Comparison of ENCODE assay signal across 9 cellular contexts in the genomic region with DNA sequence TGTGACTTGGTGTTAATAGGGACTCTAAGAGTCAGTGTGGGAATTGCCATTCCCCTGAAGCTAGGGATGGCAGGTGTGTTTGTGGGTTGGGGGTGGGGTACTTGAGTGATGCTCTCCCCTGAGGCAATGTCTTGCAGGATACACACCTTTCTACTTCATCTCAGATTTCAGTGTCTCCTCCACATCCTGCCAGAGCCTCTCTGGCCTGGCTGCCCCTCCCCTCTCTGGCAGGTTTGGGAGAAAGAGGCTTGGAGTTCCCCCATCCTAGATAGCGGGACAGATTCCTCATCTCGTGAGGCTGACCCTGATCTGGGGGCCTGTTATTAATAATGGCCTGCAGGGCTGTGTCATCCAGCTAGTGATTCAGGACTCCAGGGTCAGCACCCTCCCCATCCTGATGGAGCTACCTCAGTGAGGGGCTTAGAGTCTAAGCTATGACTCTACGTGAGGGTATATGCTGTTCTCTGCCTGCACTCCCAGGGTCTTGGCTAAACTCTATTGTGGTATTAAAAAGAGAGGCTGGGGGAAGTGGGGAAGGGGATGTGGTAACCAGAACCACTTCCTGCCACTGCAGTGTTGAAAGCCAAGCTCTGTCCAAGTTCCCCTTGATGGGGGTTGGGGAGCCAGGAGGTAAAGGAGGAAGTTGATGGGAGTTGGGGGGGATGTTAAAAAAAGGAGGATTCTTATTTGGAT. TPM values are rescaled to one million over a fixed set of nuclear protein-coding genes. Genes with fewer than 3 reads are reported as not detected.
DNase-seq lines count a peak whose midpoint lies in the region; ATAC-seq lines count a peak whose summit lies in the region.
"Had no signal": no experiment of that assay in that cellular context is flagged by ENCODE, and none has a peak within 500 bp of the region (broad histone marks: within the 10 kb centered on the region; RNA-seq: fewer than 3 reads in every experiment).

No MANE protein-coding gene starts in this region.

- no peaks in the 10 kb centered on the region for H3K9me3 ChIP-seq in iPS-15b (ENCODE audit: control insufficient read depth, insufficient read depth, low read length)

- H3K9me3 Mint-ChIP-seq in stimulated activated naive CD8-positive, alpha-beta T cell treated with anti-CD3 and anti-CD28 coated beads, Interleukin-15, Interleukin-2, amounts not matched to agents 100 ng/mL and 50 ng/mL, for 24 hours, result no peaks in the 10 kb centered on the region
- no peaks in the 10 kb centered on the region for H3K9me3 Mint-ChIP-seq in T-cell

- H3K27ac Mint-ChIP-seq in stimulated activated naive CD8-positive, alpha-beta T cell treated with anti-CD3 and anti-CD28 coated beads, Interleukin-15, Interleukin-2, amounts not matched to agents 100 ng/mL and 50 ng/mL, for 24 hours, result no peak overlapping the region
- H3K27ac Mint-ChIP-seq in T-cell, result peak overlapping the region; percentile 60 to 66

- peak overlapping the region; percentile 22 for H3K4me3 ChIP-seq in iPS-15b (ENCODE audit: low read depth, low read length)

- H3K4me1 ChIP-seq in iPS-15b (ENCODE audit: control insufficient read depth, insufficient read depth, low read length), result peaks cover 27% of the 10 kb centered on the region

- H3K36me3 Mint-ChIP-seq in stimulated activated naive CD8-positive, alpha-beta T cell treated with anti-CD3 and anti-CD28 coated beads, Interleukin-15, Interleukin-2, amounts not matched to agents 100 ng/mL and 50 ng/mL, for 24 hours (ENCODE audit: low read depth), result no peaks in the 10 kb centered on the region
- no peaks in the 10 kb centered on the region for H3K36me3 Mint-ChIP-seq in T-cell

- peak overlapping the region; percentile 52 for H3K4me3 Mint-ChIP-seq in stimulated activated naive CD8-positive, alpha-beta T cell treated with anti-CD3 and anti-CD28 coated beads, Interleukin-15, Interleukin-2, amounts not matched to agents 100 ng/mL and 50 ng/mL, for 24 hours
- H3K4me3 Mint-ChIP-seq in T-cell, result peak overlapping the region; percentile 41 to 78 (median 59)

- H3K4me1 Mint-ChIP-seq in stimulated activated naive CD8-positive, alpha-beta T cell treated with anti-CD3 and anti-CD28 coated beads, Interleukin-15, Interleukin-2, amounts not matched to agents 100 ng/mL and 50 ng/mL, for 24 hours (ENCODE audit: low read depth), result peaks cover 80% of the 10 kb centered on the region
- H3K4me1 Mint-ChIP-seq in T-cell, result peaks cover 79 to 85% (median 80%) of the 10 kb centered on the region in 3 donors

- POLR2A ChIA-PET in T-cell (lab: Charles Lee), result interaction anchor here in 1 of 2 donors (1.0 kb wide), 1 partner anchor 18 kb away, joined by 5 read pairs; no protein-coding TSS in a partner anchor

- no peak for ATAC-seq in stimulated activated naive CD8-positive, alpha-beta T cell treated with anti-CD3 and anti-CD28 coated beads, Interleukin-15, Interleukin-2, amounts not matched to agents 100 U/mL and 50 U/mL, for 24 hours
- ATAC-seq in T-cell (replicated peaks in 1 of 4), result peak; percentile 71 to 77 (median 74)
- ATAC-seq in HG03139 (IDR thresholded peaks at IDR 0.05; ENCODE audit: unreplicated experiment), result no peak
- ATAC-seq in GM21381 (IDR thresholded peaks at IDR 0.05; ENCODE audit: unreplicated experiment), result no peak
- ATAC-seq in GM18870 (IDR thresholded peaks at IDR 0.05; ENCODE audit: unreplicated experiment), result no peak

- CTCF ChIA-PET in T-cell (lab: Charles Lee), result interaction anchor here (1.2 to 1.4 kb wide), 3 partner anchors 9 to 18 kb away, joined by 3 to 4 read pairs (median 3); no protein-coding TSS in a partner anchor

- H3K27me3 Mint-ChIP-seq in stimulated activated naive CD8-positive, alpha-beta T cell treated with anti-CD3 and anti-CD28 coated beads, Interleukin-15, Interleukin-2, amounts not matched to agents 100 ng/mL and 50 ng/mL, for 24 hours, result peaks cover 23% of the 10 kb centered on the region
- peaks cover 17 to 23% of the 10 kb centered on the region in 2 donors for H3K27me3 Mint-ChIP-seq in T-cell

- H3K27me3 ChIP-seq in iPS-15b (ENCODE audit: control insufficient read depth, insufficient read depth, low read length), result no peaks in the 10 kb centered on the region

- no peaks in the 10 kb centered on the region for H3K36me3 ChIP-seq in iPS-15b (ENCODE audit: control insufficient read depth, insufficient read depth, low read length)

- no peak for DNase-seq in stimulated activated naive CD8-positive, alpha-beta T cell treated with anti-CD3 and anti-CD28 coated beads, Interleukin-15, Interleukin-2, amounts not matched to agents 100 U/mL and 50 U/mL, for 24 hours
- DNase-seq in T-cell, result peak in 23 of 34 experiments; percentile 18 to 67 (median 43)
- DNase-seq in OCI-M2 (lab: John Stamatoyannopoulos, UW; ENCODE audit: unreplicated experiment), result no peak

- H3K9ac ChIP-seq in iPS-15b (ENCODE audit: low read depth, low read length), result no peak overlapping the region

RNA-seq across cellular contexts. Expression of a gene that starts 3.7 kb away (rescaled TPM):
- 1 to 10 TPM in 2 of 5 donors, under 1 TPM in 3; 0.15 to 3.4 (median 0.47) TPM for total RNA-seq in T-cell
- total RNA-seq: fibroblast of villous mesenchyme had no signal

RNA-seq across cellular contexts. Expression of a gene that starts 24.1 kb away (rescaled TPM):
- under 1 TPM in 1 of 5 donors, not detected in 4; 0.05 TPM for total RNA-seq in T-cell

RNA-seq across cellular contexts. Expression of a gene that starts 33.0 kb away (rescaled TPM):
- total RNA-seq in T-cell, result 100 to 1,000 TPM in 1 of 5 donors, 10 to 100 TPM in 4; 58.6 to 106 (median 68.3) TPM

Comparison
In these comparisons a context has a peak if more than half of its experiments do, and no peak if none do; other contexts are left out.
1. ATAC-seq: peak in T-cell (4 of 4); none in stimulated activated naive CD8-positive, alpha-beta T cell treated with anti-CD3 and anti-CD28 coated beads, Interleukin-15, Interleukin-2, amounts not matched to agents 100 U/mL and 50 U/mL, for 24 hours (single experiment), HG03139 (single experiment), GM21381 (single experiment) and GM18870 (single experiment).
2. DNase-seq: peak in T-cell (23 of 34); none in stimulated activated naive CD8-positive, alpha-beta T cell treated with anti-CD3 and anti-CD28 coated beads, Interleukin-15, Interleukin-2, amounts not matched to agents 100 U/mL and 50 U/mL, for 24 hours (single experiment) and OCI-M2 (single experiment).